8 cellular contexts compared by ENCODE assay signal in genomic region chr18:55234366-55235093, GRCh38.
DNase-seq lines count a peak whose midpoint lies in the region; ATAC-seq and TF ChIP-seq lines count a peak whose summit lies in the region.

No MANE protein-coding gene starts in this region.

- 0 out of 2 replicates have a peak overlapping the region, but pooled peaks have one; percentile 51 for H2BK120ac ChIP-seq in IMR-90 (ENCODE audit: low read depth, low read length)

- CTCF ChIA-PET in IMR-90 (lab: Yijun Ruan, JAX), result interaction anchor here (0.5 to 2.0 kb wide), 21 partner anchors 8 to 1124 kb away, joined by 3 to 12 read pairs (median 4); no protein-coding TSS in a partner anchor

- TF ChIP-seq CTCF in IMR-90 (conservative IDR thresholded peaks at IDR 0.05; ENCODE audit: low read depth, low read length) (peak; percentile 88), neutrophil (IDR thresholded peaks at IDR 0.05) (no peak)

- no peak overlapping the region for H4K91ac ChIP-seq in IMR-90 (ENCODE audit: insufficient read depth, low read depth, low read length)

- H3K36me3 ChIP-seq in IMR-90 (ENCODE audit: control insufficient read depth, insufficient read depth, low read length), result peaks cover 12% of the 10 kb centered on the region
- no peaks in the 10 kb centered on the region for H3K36me3 ChIP-seq in neutrophil

- H3K18ac ChIP-seq in IMR-90 (ENCODE audit: low read depth, low read length), result no peak overlapping the region

- no peak overlapping the region for H4K5ac ChIP-seq in IMR-90 (ENCODE audit: low read depth, low read length)

- 43% methylated on average over 4 of the region's 21 CpGs; no CpG with 5 or more reads in 1 of the 2 experiments for WGBS in IMR-90 (ENCODE audit: extremely low coverage in 2 of 2, insufficient read length in 1 of 2), 2 experiments

- H2BK20ac ChIP-seq in IMR-90 (ENCODE audit: low read depth, low read length), result no peak overlapping the region

- no peak overlapping the region for H3K9ac ChIP-seq in IMR-90 (ENCODE audit: low read depth, low read length)

- H3K14ac ChIP-seq in IMR-90 (replicated peaks; ENCODE audit: low read depth, low read length), result no peak overlapping the region

- H2BK15ac ChIP-seq in IMR-90 (ENCODE audit: low read depth, low read length), result no peak overlapping the region

- no peaks in the 10 kb centered on the region for H4K20me1 ChIP-seq in IMR-90 (ENCODE audit: insufficient read depth, low read length)

- H3K4me2 ChIP-seq in IMR-90 (ENCODE audit: low read depth, low read length), result no peak overlapping the region

- H3K9me3 ChIP-seq in IMR-90 (ENCODE audit: control insufficient read depth, insufficient read depth, low read length), result no peaks in the 10 kb centered on the region
- H3K9me3 ChIP-seq in neutrophil, result no peaks in the 10 kb centered on the region

- dilution Hi-C loops in IMR-90 (cut with HindIII; ENCODE audit: low sequenced_read_pairs, unreplicated experiment), result no loop called here

- H3K27me3 ChIP-seq in IMR-90 (ENCODE audit: control insufficient read depth, insufficient read depth, low read length), result no peaks in the 10 kb centered on the region
- no peaks in the 10 kb centered on the region for H3K27me3 ChIP-seq in neutrophil

- H3K9me1 ChIP-seq in IMR-90 (ENCODE audit: insufficient read depth, low read length), result no peaks in the 10 kb centered on the region

- H3K23ac ChIP-seq in IMR-90 (ENCODE audit: low read depth, low read length), result no peak overlapping the region

- no peak overlapping the region for H3K27ac ChIP-seq in IMR-90 (ENCODE audit: insufficient read depth, low read length)
- peak overlapping the region; percentile 15 for H3K27ac ChIP-seq in neutrophil
- peak overlapping the region; percentile 77 for H3K27ac ChIP-seq in temporal lobe (ENCODE audit: low read depth, low read length)

- BruUV-seq in IMR-90 (replicated peaks; lab: Mats Ljungman, UMichigan), result no TSS peak

- H3K4me1 ChIP-seq in IMR-90 (ENCODE audit: control insufficient read depth, insufficient read depth, low read length), result no peaks in the 10 kb centered on the region
- H3K4me1 ChIP-seq in neutrophil (ENCODE audit: control insufficient read depth in 1 of 2, insufficient read depth in 1 of 2, low read depth in 1 of 2, low read length in 1 of 2), result peaks cover 24 to 27% of the 10 kb centered on the region in 2 experiments

- DNase-seq in DMS53 (lab: John Stamatoyannopoulos, UW) (peak; percentile 94), IMR-90 (peak; percentile 79), fibroblast of the conjunctiva (ENCODE audit: low read depth) (peak; percentile 77)
- peak; percentile 60 for DNase-seq in NK-92 treated with Interleukin-12 subunit alpha and Interleukin-12 subunit beta, amount 100 ng/mL, for 24 hours (lab: John Stamatoyannopoulos, UW)
- DNase-seq in activated T-cell treated with anti-CD3 and anti-CD28 coated beads, Interleukin-2, amount 50 U/mL, for 1 hour, result peak; percentile 22

- TF ChIP-seq RAD21 in IMR-90 (IDR thresholded peaks at IDR 0.05; ENCODE audit: low read length), result peak; percentile 95

- no peak overlapping the region for H2AK5ac ChIP-seq in IMR-90 (ENCODE audit: low read depth, low read length)

- intact Hi-C loops in IMR-90 (cut with micrococcal nuclease), result loop anchor here (1.0 to 5.0 kb wide), 8 partner anchors 86 to 1342 kb away; no protein-coding TSS in a partner anchor

- peak overlapping the region in 1 of 2 experiments; percentile 49; a peak in 1 of 4 replicates for H4K8ac ChIP-seq in IMR-90 (ENCODE audit: low read depth in 2 of 2, low read length in 2 of 2)

- peaks cover 9 to 31% of the 10 kb centered on the region in 2 experiments; a peak in 3 of 4 replicates for H3K79me1 ChIP-seq in IMR-90 (ENCODE audit: low read depth in 1 of 2, low read length in 2 of 2)

- TF ChIP-seq POLR2A in IMR-90 (IDR thresholded peaks at IDR 0.05; ENCODE audit: low read depth, low read length), result no peak

- in situ Hi-C loops in IMR-90 (cut with MboI; ENCODE audit: low sequenced_read_pairs), result loop anchor here (5.0 to 25.0 kb wide), 3 partner anchors 178 to 553 kb away; partner anchors contain the start of gene TCF4

- H3K56ac ChIP-seq in IMR-90 (ENCODE audit: extremely low read depth, insufficient read depth, low read length), result no peak overlapping the region

- no peak overlapping the region for H2BK5ac ChIP-seq in IMR-90 (ENCODE audit: low read depth, low read length, poor library complexity, severe bottlenecking)

- H3K4me3 ChIP-seq in IMR-90 (ENCODE audit: insufficient read depth, low read depth, low read length) (no peak overlapping the region), neutrophil (ENCODE audit: low read depth in 1 of 2, low read length in 1 of 2) (no peak overlapping the region)

- peak overlapping the region; percentile 12 for H2AK9ac ChIP-seq in IMR-90 (replicated peaks; ENCODE audit: low read depth, low read length, poor library complexity)

- ATAC-seq in GM21619 (IDR thresholded peaks at IDR 0.05; ENCODE audit: unreplicated experiment) (peak; percentile 76), IMR-90 (ENCODE audit: low read depth) (peak; percentile 92)

- POLR2A ChIA-PET in IMR-90 (lab: Charles Lee; ENCODE audit: unreplicated experiment), result interaction anchor here (0.6 kb wide), 1 partner anchor 352 kb away, joined by 3 read pairs; no protein-coding TSS in a partner anchor

- no peak overlapping the region for H3K4ac ChIP-seq in IMR-90 (ENCODE audit: low read depth, low read length)

- H2AFZ ChIP-seq in IMR-90 (replicated peaks; ENCODE audit: low read length, poor library complexity), result peak overlapping the region; percentile 51

TF ChIP-seq in IMR-90, 13 proteins besides CTCF, POLR2A, EP300 and RAD21:
- TF ChIP-seq ELK1 (IDR thresholded peaks at IDR 0.05; ENCODE audit: borderline replicate concordance, low read depth, low read length), result no peak
- no peak for TF ChIP-seq MAZ (IDR thresholded peaks at IDR 0.05; ENCODE audit: borderline replicate concordance, low read depth, low read length)
- TF ChIP-seq MXI1 (IDR thresholded peaks at IDR 0.05; ENCODE audit: borderline replicate concordance, low read depth, low read length), result no peak
- no peak for TF ChIP-seq MAFK (IDR thresholded peaks at IDR 0.05; ENCODE audit: low read depth, low read length)
- TF ChIP-seq SMC3 (IDR thresholded peaks at IDR 0.05; ENCODE audit: low read depth, low read length), result peak; percentile 80
- no peak for TF ChIP-seq RCOR1 (IDR thresholded peaks at IDR 0.05; ENCODE audit: insufficient replicate concordance, low read length)
- no peak for TF ChIP-seq RFX5 (IDR thresholded peaks at IDR 0.05; ENCODE audit: low read depth, low read length)
- TF ChIP-seq CHD1 (IDR thresholded peaks at IDR 0.05; ENCODE audit: low read depth, low read length), result no peak

Comparison
In these comparisons a context has a peak if more than half of its experiments do, and no peak if none do; other contexts are left out.
1. DNase-seq: peak in every context shown above with its lines; median percentile 94 in DMS53; 79 in IMR-90; 77 in fibroblast of the conjunctiva; 60 in NK-92 treated with Interleukin-12 subunit alpha and Interleukin-12 subunit beta, amount 100 ng/mL, for 24 hours; 22 in activated T-cell treated with anti-CD3 and anti-CD28 coated beads, Interleukin-2, amount 50 U/mL, for 1 hour.